In genomic region chrX:152700390-152700789, GRCh38 we compare ENCODE assay signal across 11 cellular contexts. TPM values are rescaled to one million over a fixed set of nuclear protein-coding genes. Genes with fewer than 3 reads are reported as not detected.
DNase-seq lines count a peak whose midpoint lies in the region; ATAC-seq and TF ChIP-seq lines count a peak whose summit lies in the region.
"Not testable (repeated sequence)": the region's sequence is repeated elsewhere in the genome, so short reads cannot be mapped to it uniquely, and the experiment has no call there.
"Had no signal": no experiment of that assay in that cellular context is flagged by ENCODE, and none has a peak within 500 bp of the region (broad histone marks: within the 10 kb centered on the region; RNA-seq: fewer than 3 reads in every experiment).

No MANE protein-coding gene starts in this region.

- H3F3A ChIP-seq in PC-9 (ENCODE audit: insufficient read depth, low read depth) = not testable (repeated sequence)

- POLR2A ChIA-PET in PC-9 (lab: Charles Lee; ENCODE audit: unreplicated experiment) = not testable (repeated sequence)

- intact Hi-C loops in PC-9 (cut with micrococcal nuclease; ENCODE audit: unreplicated experiment); activated CD4-positive, alpha-beta T cell treated with anti-CD3 and anti-CD28 coated beads, Interleukin-2, amount 10 ng/mL, durations not matched to agents 24 days and 14 days (cut with micrococcal nuclease); colonic mucosa (cut with DNase I); Right ventricle myocardium inferior (cut with DNase I); posterior vena cava (cut with DNase I); aorta (cut with DNase I): not testable (repeated sequence)

- not testable (repeated sequence) for H2AFZ ChIP-seq in PC-9

- H4K20me1 ChIP-seq in PC-9 (ENCODE audit: insufficient read depth) = not testable (repeated sequence)

- H3K4me1 Mint-ChIP-seq in activated CD4-positive, alpha-beta T cell treated with anti-CD3 and anti-CD28 coated beads, Interleukin-2, amount 10 ng/mL, durations not matched to agents 24 days and 14 days = not testable (repeated sequence)

- not testable (repeated sequence) for BruUV-seq in PC-9 (replicated peaks; lab: Mats Ljungman, UMichigan)

- not testable (repeated sequence) for H3K36me3 ChIP-seq in PC-9 (ENCODE audit: low read depth); colonic mucosa; aorta (ENCODE audit: control insufficient read depth in 1 of 2, insufficient read depth in 2 of 2, low read length in 1 of 2)

- peaks cover 18% of the 10 kb centered on the region for H3K79me2 ChIP-seq in PC-9 (ENCODE audit: low read depth)

- 87 to 98% methylated on average over 4 of the region's 5 CpGs for WGBS in aorta, 2 donors

- not testable (repeated sequence) for DNase-seq in PC-9
- DNase-seq in activated CD4-positive, alpha-beta T cell treated with anti-CD3 and anti-CD28 coated beads, Interleukin-2, amount 10 ng/mL, durations not matched to agents 24 days and 14 days = peak; percentile 10
- DNase-seq in colonic mucosa = peak; percentile 10
- DNase-seq in Right ventricle myocardium inferior (ENCODE audit: missing footprints) = peak; percentile 18
- DNase-seq in islet precursor cell = peak; percentile 12
- peak; percentile 74 for DNase-seq in posterior vena cava (ENCODE audit: low spot score)
- DNase-seq in aorta = peak; percentile 22 to 59

- H3K9ac ChIP-seq in colonic mucosa (ENCODE audit: low read depth in 2 of 2, low read length in 2 of 2) = not testable (repeated sequence)

- CTCF ChIA-PET in PC-9 (lab: Charles Lee) = not testable (repeated sequence)

- TF ChIP-seq CTCF in PC-9 (conservative IDR thresholded peaks at IDR 0.05); colonic mucosa (IDR thresholded peaks at IDR 0.05): not testable (repeated sequence)

- not testable (repeated sequence) for H3K9me2 ChIP-seq in PC-9 (ENCODE audit: insufficient read depth)

- peak overlapping the region; percentile 25; the same call in 1 of the 2 replicates for H3K4me2 ChIP-seq in PC-9

- H3K36me3 Mint-ChIP-seq in activated CD4-positive, alpha-beta T cell treated with anti-CD3 and anti-CD28 coated beads, Interleukin-2, amount 10 ng/mL, durations not matched to agents 24 days and 14 days (ENCODE audit: low read depth) = not testable (repeated sequence)

- H3K4me3 ChIP-seq in PC-9; colonic mucosa; aorta (ENCODE audit: low read length in 2 of 2): not testable (repeated sequence)

- H3K27ac Mint-ChIP-seq in activated CD4-positive, alpha-beta T cell treated with anti-CD3 and anti-CD28 coated beads, Interleukin-2, amount 10 ng/mL, durations not matched to agents 24 days and 14 days = not testable (repeated sequence)

- H3K4me1 ChIP-seq in PC-9 (replicated peaks; ENCODE audit: insufficient read depth); colonic mucosa; aorta (ENCODE audit: control insufficient read depth in 1 of 2, insufficient read depth in 2 of 2, low read length in 2 of 2): not testable (repeated sequence)

- not testable (repeated sequence) for ATAC-seq in Right ventricle myocardium inferior; aorta (ENCODE audit: low FRiP score)

- not testable (repeated sequence) for H3K27me3 ChIP-seq in PC-9 (ENCODE audit: insufficient read depth, low read depth); colonic mucosa; aorta (ENCODE audit: control insufficient read depth in 1 of 2, insufficient read depth in 2 of 2, low read length in 1 of 2)

- H3K9me3 Mint-ChIP-seq in activated CD4-positive, alpha-beta T cell treated with anti-CD3 and anti-CD28 coated beads, Interleukin-2, amount 10 ng/mL, durations not matched to agents 24 days and 14 days = not testable (repeated sequence)

- not testable (repeated sequence) for H3K4me3 Mint-ChIP-seq in activated CD4-positive, alpha-beta T cell treated with anti-CD3 and anti-CD28 coated beads, Interleukin-2, amount 10 ng/mL, durations not matched to agents 24 days and 14 days

- not testable (repeated sequence) for H3K27ac ChIP-seq in PC-9; colonic mucosa; aorta (ENCODE audit: low read depth in 1 of 2, low read length in 2 of 2)

- not testable (repeated sequence) for H3K9me3 ChIP-seq in PC-9 (ENCODE audit: insufficient read depth, low read depth); colonic mucosa; aorta (ENCODE audit: control insufficient read depth, low read length)

- not testable (repeated sequence) for H3K27me3 Mint-ChIP-seq in activated CD4-positive, alpha-beta T cell treated with anti-CD3 and anti-CD28 coated beads, Interleukin-2, amount 10 ng/mL, durations not matched to agents 24 days and 14 days

RNA-seq across cellular contexts. Expression of gene MAGEA3, which starts 1.8 kb away (rescaled TPM):
- total RNA-seq in PC-9 (2021) = 133 and 135 TPM in 2 replicates
- total RNA-seq in activated CD4-positive, alpha-beta T cell treated with anti-CD3 and anti-CD28 coated beads, Interleukin-2, amount 10 ng/mL, durations not matched to agents 24 days and 14 days = not detected in 2 replicates
- under 1 TPM in 1 of 2 donors, not detected in 1; 0.40 TPM for total RNA-seq in colonic mucosa
- not detected for total RNA-seq in Right ventricle myocardium inferior
- total RNA-seq in posterior vena cava = not detected
- total RNA-seq in aorta = not detected
- polyA plus RNA-seq in aorta = not detected
- total RNA-seq: Caco-2; CD4-positive, alpha-beta T cell; H1 had no signal

RNA-seq across cellular contexts. Expression of gene CSAG2, which starts 8.7 kb away (rescaled TPM):
- not detected in 2 replicates for total RNA-seq in PC-9 (2021)
- not detected in 2 replicates for total RNA-seq in activated CD4-positive, alpha-beta T cell treated with anti-CD3 and anti-CD28 coated beads, Interleukin-2, amount 10 ng/mL, durations not matched to agents 24 days and 14 days
- not detected for total RNA-seq in colonic mucosa
- total RNA-seq in Right ventricle myocardium inferior = not detected
- not detected for total RNA-seq in posterior vena cava
- not detected for total RNA-seq in aorta
- polyA plus RNA-seq in aorta = not detected
- total RNA-seq: Caco-2; CD4-positive, alpha-beta T cell; H1; HT-29 had no signal

RNA-seq across cellular contexts. Expression of gene MAGEA2B, which starts 14.0 kb away (rescaled TPM):
- 30.1 and 35.3 TPM in 2 replicates for total RNA-seq in PC-9 (2021)
- not detected in 2 replicates for total RNA-seq in activated CD4-positive, alpha-beta T cell treated with anti-CD3 and anti-CD28 coated beads, Interleukin-2, amount 10 ng/mL, durations not matched to agents 24 days and 14 days
- total RNA-seq in colonic mucosa = under 1 TPM in 1 of 2 donors, not detected in 1; 0.62 TPM
- total RNA-seq in Right ventricle myocardium inferior = not detected
- not detected for total RNA-seq in posterior vena cava
- total RNA-seq in aorta = not detected
- not detected for polyA plus RNA-seq in aorta
- total RNA-seq: Caco-2; CD4-positive, alpha-beta T cell; H1; HT-29 had no signal

RNA-seq across cellular contexts. Expression of gene CSAG1, which starts 33.1 kb away (rescaled TPM):
- 33.2 and 36.5 TPM in 2 replicates for total RNA-seq in PC-9 (2021)
- total RNA-seq in activated CD4-positive, alpha-beta T cell treated with anti-CD3 and anti-CD28 coated beads, Interleukin-2, amount 10 ng/mL, durations not matched to agents 24 days and 14 days = not detected in 2 replicates
- total RNA-seq in colonic mucosa = not detected
- total RNA-seq in Right ventricle myocardium inferior = not detected
- total RNA-seq in posterior vena cava = not detected
- not detected for total RNA-seq in aorta
- polyA plus RNA-seq in aorta = not detected
- total RNA-seq: Caco-2; CD4-positive, alpha-beta T cell; H1 had no signal
- polyA plus RNA-seq: H1 had no signal

RNA-seq across cellular contexts. Expression of gene MAGEA12, which starts 33.2 kb away (rescaled TPM):
- total RNA-seq in PC-9 (2021) (17.2 and 24.2 TPM in 2 replicates), colonic mucosa (under 1 TPM in 1 of 2 donors, not detected in 1; 0.20 TPM), Right ventricle myocardium inferior (not detected), posterior vena cava (not detected), aorta (not detected)
- total RNA-seq in activated CD4-positive, alpha-beta T cell treated with anti-CD3 and anti-CD28 coated beads, Interleukin-2, amount 10 ng/mL, durations not matched to agents 24 days and 14 days = not detected in 2 replicates
- not detected for polyA plus RNA-seq in aorta
- total RNA-seq: Caco-2; CD4-positive, alpha-beta T cell; H1 had no signal
- polyA plus RNA-seq: H1 had no signal

Comparison
In these comparisons a context has a peak if more than half of its experiments do, and no peak if none do; other contexts are left out.
1. RNA of gene MAGEA3, which starts 1.8 kb away (total RNA-seq): 133 to 135 TPM in PC-9; 0.40 TPM in colonic mucosa, not detected in activated CD4-positive, alpha-beta T cell treated with anti-CD3 and anti-CD28 coated beads, Interleukin-2, amount 10 ng/mL, durations not matched to agents 24 days and 14 days, not detected in Right ventricle myocardium inferior (single experiment), not detected in posterior vena cava and not detected in aorta; every median in the first group is over 10 times any median in the second.
2. RNA of gene MAGEA2B, which starts 14.0 kb away (total RNA-seq): 30.1 to 35.3 TPM in PC-9; 0.62 TPM in colonic mucosa, not detected in activated CD4-positive, alpha-beta T cell treated with anti-CD3 and anti-CD28 coated beads, Interleukin-2, amount 10 ng/mL, durations not matched to agents 24 days and 14 days, not detected in Right ventricle myocardium inferior (single experiment), not detected in posterior vena cava and not detected in aorta; every median in the first group is over 10 times any median in the second.